ENCODE assay signal across 1 cellular context in genomic region chr2:215888680-215889079, GRCh38.
TF ChIP-seq lines count a peak whose summit lies in the region.

No MANE protein-coding gene starts in this region.

TF ChIP-seq in GM23338, 12 proteins besides CTCF, POLR2A, EP300 and RAD21 (continued from another document):
- TF ChIP-seq, protein P1, sequence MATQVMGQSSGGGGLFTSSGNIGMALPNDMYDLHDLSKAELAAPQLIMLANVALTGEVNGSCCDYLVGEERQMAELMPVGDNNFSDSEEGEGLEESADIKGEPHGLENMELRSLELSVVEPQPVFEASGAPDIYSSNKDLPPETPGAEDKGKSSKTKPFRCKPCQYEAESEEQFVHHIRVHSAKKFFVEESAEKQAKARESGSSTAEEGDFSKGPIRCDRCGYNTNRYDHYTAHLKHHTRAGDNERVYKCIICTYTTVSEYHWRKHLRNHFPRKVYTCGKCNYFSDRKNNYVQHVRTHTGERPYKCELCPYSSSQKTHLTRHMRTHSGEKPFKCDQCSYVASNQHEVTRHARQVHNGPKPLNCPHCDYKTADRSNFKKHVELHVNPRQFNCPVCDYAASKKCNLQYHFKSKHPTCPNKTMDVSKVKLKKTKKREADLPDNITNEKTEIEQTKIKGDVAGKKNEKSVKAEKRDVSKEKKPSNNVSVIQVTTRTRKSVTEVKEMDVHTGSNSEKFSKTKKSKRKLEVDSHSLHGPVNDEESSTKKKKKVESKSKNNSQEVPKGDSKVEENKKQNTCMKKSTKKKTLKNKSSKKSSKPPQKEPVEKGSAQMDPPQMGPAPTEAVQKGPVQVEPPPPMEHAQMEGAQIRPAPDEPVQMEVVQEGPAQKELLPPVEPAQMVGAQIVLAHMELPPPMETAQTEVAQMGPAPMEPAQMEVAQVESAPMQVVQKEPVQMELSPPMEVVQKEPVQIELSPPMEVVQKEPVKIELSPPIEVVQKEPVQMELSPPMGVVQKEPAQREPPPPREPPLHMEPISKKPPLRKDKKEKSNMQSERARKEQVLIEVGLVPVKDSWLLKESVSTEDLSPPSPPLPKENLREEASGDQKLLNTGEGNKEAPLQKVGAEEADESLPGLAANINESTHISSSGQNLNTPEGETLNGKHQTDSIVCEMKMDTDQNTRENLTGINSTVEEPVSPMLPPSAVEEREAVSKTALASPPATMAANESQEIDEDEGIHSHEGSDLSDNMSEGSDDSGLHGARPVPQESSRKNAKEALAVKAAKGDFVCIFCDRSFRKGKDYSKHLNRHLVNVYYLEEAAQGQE (IDR thresholded peaks at IDR 0.05; ENCODE audit: unreplicated experiment): no peak
- no peak for TF ChIP-seq ZNF462 (CRISPR knock-in tag; IDR thresholded peaks at IDR 0.05)
- no peak for TF ChIP-seq NANOG (IDR thresholded peaks at IDR 0.05; ENCODE audit: borderline replicate concordance)
- no peak for TF ChIP-seq ETS1 (IDR thresholded peaks at IDR 0.05)
- TF ChIP-seq STAT1 (IDR thresholded peaks at IDR 0.05; ENCODE audit: unreplicated experiment): no peak
- no peak for TF ChIP-seq ZNF331 (CRISPR knock-in tag; IDR thresholded peaks at IDR 0.05; ENCODE audit: low read depth)
- no peak for TF ChIP-seq EZH2 (IDR thresholded peaks at IDR 0.05; ENCODE audit: low read depth, unreplicated experiment)
